8 cellular contexts compared by ENCODE assay signal in genomic region chr16:67528870-67529638, GRCh38. TPM values are rescaled to one million over a fixed set of nuclear protein-coding genes. Genes with fewer than 3 reads are reported as not detected.
DNase-seq lines count a peak whose midpoint lies in the region; ATAC-seq, FAIRE-seq and TF ChIP-seq lines count a peak whose summit lies in the region.

No MANE protein-coding gene starts in this region.

- TSS peak; percentile 26 for BruUV-seq in endothelial cell of umbilical vein (replicated peaks; lab: Mats Ljungman, UMichigan)

- POLR2A ChIA-PET in endothelial cell of umbilical vein (lab: Charles Lee) = interaction anchor here (1.2 kb wide), 1 partner anchor 9 kb away, joined by 6 read pairs; no protein-coding TSS in a partner anchor

- no peaks in the 10 kb centered on the region for H3K9me1 ChIP-seq in endothelial cell of umbilical vein (replicated peaks; ENCODE audit: control insufficient read depth, extremely low read depth, insufficient read depth, low read length)

- peak overlapping the region; percentile 85 for H3K9ac ChIP-seq in endothelial cell of umbilical vein (replicated peaks; ENCODE audit: extremely low read depth, insufficient read depth, low read length)

- CTCF ChIA-PET in endothelial cell of umbilical vein (lab: Charles Lee) = interaction anchor here (0.8 to 3.0 kb wide), 11 partner anchors 8 to 305 kb away, joined by 3 to 35 read pairs (median 5); partner anchors contain the start of genes ATP6V0D1 and CARMIL2

- ATAC-seq in HG02759 (IDR thresholded peaks at IDR 0.05; ENCODE audit: unreplicated experiment) = peak; percentile 26
- ATAC-seq in HG03565 (IDR thresholded peaks at IDR 0.05; ENCODE audit: unreplicated experiment) = no peak
- no peak for ATAC-seq in GM19035 (IDR thresholded peaks at IDR 0.05; ENCODE audit: unreplicated experiment)

- H3K27me3 ChIP-seq in endothelial cell of umbilical vein (ENCODE audit: control insufficient read depth in 2 of 2, insufficient read depth in 2 of 2, low read length in 2 of 2) (no peaks in the 10 kb centered on the region), muscle layer of duodenum (ENCODE audit: low read depth, low read length) (peaks cover 4% of the 10 kb centered on the region)

- H3K4me1 ChIP-seq in endothelial cell of umbilical vein (ENCODE audit: control insufficient read depth, extremely low read depth, insufficient read depth, low read length) (peaks cover 15% of the 10 kb centered on the region), muscle layer of duodenum (ENCODE audit: control insufficient read depth in 1 of 2, insufficient read depth in 2 of 2, low read length in 2 of 2) (peaks cover 8 to 21% of the 10 kb centered on the region in 2 donors)

- TF ChIP-seq POLR2A in endothelial cell of umbilical vein (IDR thresholded peaks at IDR 0.05; ENCODE audit: low read depth, low read length) = peak; percentile 73

- no peaks in the 10 kb centered on the region for H4K20me1 ChIP-seq in endothelial cell of umbilical vein (replicated peaks; ENCODE audit: control insufficient read depth, extremely low read depth, insufficient read depth, low read length)

- peak; percentile 63 for FAIRE-seq in endothelial cell of umbilical vein (lab: Jason Lieb, UNC)

- no peak for TF ChIP-seq CTCF in endothelial cell of umbilical vein (IDR thresholded peaks at IDR 0.05; ENCODE audit: extremely low read depth in 1 of 2, insufficient read depth in 1 of 2, low read depth in 1 of 2, low read length in 2 of 2)

- dilution Hi-C loops in endothelial cell of umbilical vein (cut with MboI; ENCODE audit: extremely low pct_ligation_motif_present, low sequenced_read_pairs) = no loop called here

- peak overlapping the region; percentile 96 for H3K4me2 ChIP-seq in endothelial cell of umbilical vein (ENCODE audit: insufficient read depth, low read length)

- H3K79me2 ChIP-seq in endothelial cell of umbilical vein (ENCODE audit: control insufficient read depth, insufficient read depth, low read length) = peaks cover 40% of the 10 kb centered on the region

- H3K9me3 ChIP-seq in endothelial cell of umbilical vein (replicated peaks; ENCODE audit: control insufficient read depth, insufficient read depth, low read length) (no peaks in the 10 kb centered on the region), muscle layer of duodenum (ENCODE audit: control insufficient read depth in 1 of 2, low read length in 2 of 2) (no peaks in the 10 kb centered on the region)

- peak overlapping the region; percentile 80 for H2AFZ ChIP-seq in endothelial cell of umbilical vein (ENCODE audit: low read depth, low read length)

- intact Hi-C loops in endothelial cell of umbilical vein (cut with micrococcal nuclease) = loop anchor here (1.0 to 10.0 kb wide), 3 partner anchors 8 to 396 kb away; partner anchors contain the start of genes RANBP10 and TSNAXIP1

- peak; percentile 53 for DNase-seq in COR-L47 (lab: John Stamatoyannopoulos, UW)
- peak; percentile 63 for DNase-seq in UCSD-AML1 (lab: John Stamatoyannopoulos, UW; ENCODE audit: unreplicated experiment)
- peak; percentile 47 for DNase-seq in endothelial cell of umbilical vein (ENCODE audit: low read depth, low spot score)
- no peak for DNase-seq in midbrain (lab: John Stamatoyannopoulos, UW)

- H3K4me3 ChIP-seq in endothelial cell of umbilical vein (replicated peaks in 1 of 3; ENCODE audit: insufficient read depth in 1 of 3, low read depth in 1 of 3, low read length in 3 of 3) = peak overlapping the region; percentile 55 to 85 (median 77)
- peak overlapping the region; percentile 91 to 94 for H3K4me3 ChIP-seq in muscle layer of duodenum (ENCODE audit: low read depth in 1 of 2, low read length in 2 of 2)

- peak overlapping the region; percentile 76 for H3K27ac ChIP-seq in endothelial cell of umbilical vein (ENCODE audit: insufficient read depth, low read depth, low read length)
- peak overlapping the region; percentile 79 for H3K27ac ChIP-seq in muscle layer of duodenum (ENCODE audit: low read length)

- H3K36me3 ChIP-seq in endothelial cell of umbilical vein (ENCODE audit: control insufficient read depth in 2 of 2, extremely low read depth in 1 of 2, insufficient read depth in 2 of 2, low read length in 2 of 2) = no peaks in the 10 kb centered on the region
- no peaks in the 10 kb centered on the region for H3K36me3 ChIP-seq in muscle layer of duodenum (ENCODE audit: control insufficient read depth in 1 of 2, insufficient read depth in 2 of 2, low read length in 2 of 2)

TF ChIP-seq in endothelial cell of umbilical vein, 7 proteins besides CTCF, POLR2A, EP300 and RAD21:
- no peak for TF ChIP-seq JUN (IDR thresholded peaks at IDR 0.05; ENCODE audit: borderline replicate concordance, insufficient read depth, insufficient read length, low read depth)
- no peak for TF ChIP-seq FOS (IDR thresholded peaks at IDR 0.05; ENCODE audit: borderline replicate concordance, insufficient read depth, low read length)
- TF ChIP-seq POLR2AphosphoS5 (IDR thresholded peaks at IDR 0.05; ENCODE audit: insufficient read depth, low read depth, low read length) = peak; percentile 68
TF ChIP-seq in endothelial cell of umbilical vein: peak in this region for 1.

RNA-seq across cellular contexts. Expression of gene RIPOR1, which starts 0.4 kb away (rescaled TPM):
- total RNA-seq in endothelial cell of umbilical vein = 137 and 144 TPM in 2 replicates
- 41.6 and 45.3 TPM in 2 replicates for polyA plus RNA-seq in endothelial cell of umbilical vein
- polyA plus RNA-seq in endothelial cell of umbilical vein (2011; cell fraction: cytosol; rRNA removed) = 29.3 and 37.8 TPM in 2 replicates
- 161 and 168 TPM in 2 replicates for polyA plus RNA-seq in endothelial cell of umbilical vein (2011; cell fraction: nucleus; rRNA removed)
- polyA plus RNA-seq in endothelial cell of umbilical vein (2012) = 90.7 and 108 TPM in 2 replicates
- 46.1 and 61.3 TPM in 2 replicates for polyA minus RNA-seq in endothelial cell of umbilical vein
- polyA minus RNA-seq in endothelial cell of umbilical vein (2011; cell fraction: cytosol; rRNA and poly(A)+ RNA removed) = 23.0 TPM
- 49.3 and 63.4 TPM in 2 replicates for polyA minus RNA-seq in endothelial cell of umbilical vein (2011; cell fraction: nucleus; rRNA and poly(A)+ RNA removed)

RNA-seq across cellular contexts. Expression of gene CTCF, which starts 33.3 kb away (rescaled TPM):
- total RNA-seq in endothelial cell of umbilical vein = 40.0 and 40.7 TPM in 2 replicates
- 16.9 and 20.7 TPM in 2 replicates for polyA plus RNA-seq in endothelial cell of umbilical vein
- 27.9 and 31.1 TPM in 2 replicates for polyA plus RNA-seq in endothelial cell of umbilical vein (2011; cell fraction: cytosol; rRNA removed)
- 29.5 and 35.6 TPM in 2 replicates for polyA plus RNA-seq in endothelial cell of umbilical vein (2011; cell fraction: nucleus; rRNA removed)
- polyA plus RNA-seq in endothelial cell of umbilical vein (2012) = 26.3 and 34.7 TPM in 2 replicates
- 35.9 and 42.7 TPM in 2 replicates for polyA minus RNA-seq in endothelial cell of umbilical vein
- 32.0 TPM for polyA minus RNA-seq in endothelial cell of umbilical vein (2011; cell fraction: cytosol; rRNA and poly(A)+ RNA removed)
- 21.0 and 28.5 TPM in 2 replicates for polyA minus RNA-seq in endothelial cell of umbilical vein (2011; cell fraction: nucleus; rRNA and poly(A)+ RNA removed)

RNA-seq across cellular contexts. Expression of gene AGRP, which starts 45.7 kb away (rescaled TPM):
- not detected in 2 replicates for total RNA-seq in endothelial cell of umbilical vein
- not detected in 2 replicates for polyA plus RNA-seq in endothelial cell of umbilical vein
- polyA plus RNA-seq in endothelial cell of umbilical vein (2011; cell fraction: cytosol; rRNA removed) = not detected in 2 replicates
- polyA plus RNA-seq in endothelial cell of umbilical vein (2011; cell fraction: nucleus; rRNA removed) = not detected in 2 replicates
- polyA plus RNA-seq in endothelial cell of umbilical vein (2012) = not detected in 2 replicates
- not detected in 2 replicates for polyA minus RNA-seq in endothelial cell of umbilical vein
- polyA minus RNA-seq in endothelial cell of umbilical vein (2011; cell fraction: cytosol; rRNA and poly(A)+ RNA removed) = not detected
- polyA minus RNA-seq in endothelial cell of umbilical vein (2011; cell fraction: nucleus; rRNA and poly(A)+ RNA removed) = not detected in 2 replicates

RNA-seq across cellular contexts. Expression of gene ATP6V0D1, which starts 48.1 kb away (rescaled TPM):
- 77.1 and 82.8 TPM in 2 replicates for total RNA-seq in endothelial cell of umbilical vein
- 232 and 254 TPM in 2 replicates for polyA plus RNA-seq in endothelial cell of umbilical vein
- polyA plus RNA-seq in endothelial cell of umbilical vein (2011; cell fraction: cytosol; rRNA removed) = 157 and 178 TPM in 2 replicates
- polyA plus RNA-seq in endothelial cell of umbilical vein (2011; cell fraction: nucleus; rRNA removed) = 77.5 and 83.5 TPM in 2 replicates
- polyA plus RNA-seq in endothelial cell of umbilical vein (2012) = 133 and 143 TPM in 2 replicates
- 213 and 277 TPM in 2 replicates for polyA minus RNA-seq in endothelial cell of umbilical vein
- polyA minus RNA-seq in endothelial cell of umbilical vein (2011; cell fraction: cytosol; rRNA and poly(A)+ RNA removed) = 89.4 TPM
- polyA minus RNA-seq in endothelial cell of umbilical vein (2011; cell fraction: nucleus; rRNA and poly(A)+ RNA removed) = 35.4 and 43.4 TPM in 2 replicates
